11 cellular contexts compared by ENCODE assay signal in the genomic region with DNA sequence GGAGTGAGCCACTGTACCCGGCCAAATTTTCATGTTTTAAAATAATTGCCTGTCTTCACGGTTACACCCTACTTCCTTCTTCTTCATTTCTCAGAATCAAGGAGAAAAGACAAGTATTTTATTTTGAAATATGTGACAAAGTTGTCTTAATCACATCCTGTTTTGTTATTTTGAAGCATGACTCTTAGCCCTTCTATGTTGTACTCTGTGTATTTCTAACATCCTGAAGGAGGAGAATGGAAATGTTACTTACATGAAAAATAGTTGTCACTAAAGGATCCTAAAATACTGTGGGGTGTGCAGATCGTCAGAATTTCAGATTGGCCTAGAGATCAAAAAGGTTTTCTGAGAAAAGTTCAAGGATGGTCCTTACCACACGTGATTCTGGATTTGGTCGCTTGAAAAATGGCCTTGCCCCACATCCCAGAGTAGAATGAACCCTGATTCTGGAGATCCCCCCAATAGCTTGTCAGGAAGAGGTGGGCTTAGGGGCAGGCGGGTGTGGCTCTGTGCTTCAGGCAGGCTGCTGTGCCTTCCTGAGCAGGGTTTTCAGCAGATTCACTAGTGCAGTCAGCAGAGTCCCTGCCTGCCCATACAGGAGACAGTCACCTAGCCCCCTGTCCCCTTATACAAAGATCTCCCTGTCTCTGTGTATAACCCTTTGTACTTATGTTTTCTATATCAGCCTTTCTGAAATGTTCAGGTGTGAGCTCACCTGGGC. TPM values are rescaled to one million over a fixed set of nuclear protein-coding genes. Genes with fewer than 3 reads are reported as not detected.
DNase-seq lines count a peak whose midpoint lies in the region; ATAC-seq and TF ChIP-seq lines count a peak whose summit lies in the region.
"Had no signal": no experiment of that assay in that cellular context is flagged by ENCODE, and none has a peak within 500 bp of the region (broad histone marks: within the 10 kb centered on the region; RNA-seq: fewer than 3 reads in every experiment).

No MANE protein-coding gene starts in this region.

- peak; percentile 39 for DNase-seq in activated naive CD4-positive, alpha-beta T cell treated with anti-CD3 and anti-CD28 coated beads for 36 hours
- no peak for DNase-seq in activated naive CD4-positive, alpha-beta T cell treated with anti-CD3 and anti-CD28 coated beads, Interleukin-2, amount 50 U/mL, for 16 hours
- DNase-seq in activated CD8-positive, alpha-beta T cell treated with anti-CD3 and anti-CD28 coated beads for 36 hours, result peak; percentile 53
- no peak for DNase-seq in thyroid gland
- no peak for DNase-seq in AG08396 (ENCODE audit: low spot score)
- DNase-seq in NK-92 treated with Interleukin-12 subunit alpha and Interleukin-12 subunit beta, amount 100 ng/mL, for 24 hours (lab: John Stamatoyannopoulos, UW), result no peak
- DNase-seq: glutamatergic neuron, NCI-H2029 treated with DMSO at 0.1 percent for 48 hours, SHP77 had no signal

- intact Hi-C loops in activated naive CD4-positive, alpha-beta T cell treated with anti-CD3 and anti-CD28 coated beads for 36 hours (cut with micrococcal nuclease), result loop anchor here (1.0 to 2.0 kb wide), 5 partner anchors 8 to 201 kb away; partner anchors contain the start of genes HUS1 and UPP1
- intact Hi-C loops in activated CD8-positive, alpha-beta T cell treated with anti-CD3 and anti-CD28 coated beads for 36 hours (cut with micrococcal nuclease), result no loop called here
- intact Hi-C loops in thyroid gland (cut with DNase I), result no loop called here

- H3K4me3 Mint-ChIP-seq in activated naive CD4-positive, alpha-beta T cell treated with anti-CD3 and anti-CD28 coated beads for 36 hours, result peak overlapping the region; percentile 42
- peak overlapping the region; percentile 70 for H3K4me3 Mint-ChIP-seq in activated CD8-positive, alpha-beta T cell treated with anti-CD3 and anti-CD28 coated beads for 36 hours

- H3K9me3 ChIP-seq in gastroesophageal sphincter (no peaks in the 10 kb centered on the region), thyroid gland (no peaks in the 10 kb centered on the region)

- H3K27ac Mint-ChIP-seq in activated naive CD4-positive, alpha-beta T cell treated with anti-CD3 and anti-CD28 coated beads for 36 hours, result peak overlapping the region; percentile 91
- H3K27ac Mint-ChIP-seq in activated CD8-positive, alpha-beta T cell treated with anti-CD3 and anti-CD28 coated beads for 36 hours, result peak overlapping the region; percentile 97

- peak overlapping the region in 1 of 4 donors; percentile 35 for H3K27ac ChIP-seq in gastroesophageal sphincter
- H3K27ac ChIP-seq in thyroid gland, result peak overlapping the region in 2 of 3 donors; percentile 6 to 27

- H3K36me3 Mint-ChIP-seq in activated naive CD4-positive, alpha-beta T cell treated with anti-CD3 and anti-CD28 coated beads for 36 hours (ENCODE audit: low read depth), result peaks cover 51% of the 10 kb centered on the region
- peaks cover 77% of the 10 kb centered on the region for H3K36me3 Mint-ChIP-seq in activated CD8-positive, alpha-beta T cell treated with anti-CD3 and anti-CD28 coated beads for 36 hours (ENCODE audit: low read depth)

- no peak for TF ChIP-seq EP300 in gastroesophageal sphincter (IDR thresholded peaks at IDR 0.05)

- H3K27me3 ChIP-seq in gastroesophageal sphincter (no peaks in the 10 kb centered on the region), thyroid gland (no peaks in the 10 kb centered on the region)

- H3K4me3 ChIP-seq in gastroesophageal sphincter, result no peak overlapping the region
- H3K4me3 ChIP-seq in thyroid gland (replicated peaks in 1 of 3), result no peak overlapping the region

- H3K36me3 ChIP-seq in gastroesophageal sphincter, result peaks cover 0 to 91% of the 10 kb centered on the region in 2 donors
- peaks cover 33 to 48% of the 10 kb centered on the region in 2 donors for H3K36me3 ChIP-seq in thyroid gland

- ATAC-seq in activated CD8-positive, alpha-beta T cell treated with anti-CD3 and anti-CD28 coated beads for 36 hours, result peak; percentile 68
- ATAC-seq in gastroesophageal sphincter (peak; percentile 29), HG03095 (IDR thresholded peaks at IDR 0.05; ENCODE audit: unreplicated experiment) (no peak)

- POLR2A ChIA-PET in activated CD8-positive, alpha-beta T cell treated with anti-CD3 and anti-CD28 coated beads for 36 hours (lab: Charles Lee), result interaction anchor here (1.1 to 1.6 kb wide), 3 partner anchors 9 to 120 kb away, joined by 3 to 5 read pairs (median 4); no protein-coding TSS in a partner anchor

- H3K4me1 Mint-ChIP-seq in activated naive CD4-positive, alpha-beta T cell treated with anti-CD3 and anti-CD28 coated beads for 36 hours (ENCODE audit: low read depth), result peaks cover 65% of the 10 kb centered on the region
- peaks cover 60% of the 10 kb centered on the region for H3K4me1 Mint-ChIP-seq in activated CD8-positive, alpha-beta T cell treated with anti-CD3 and anti-CD28 coated beads for 36 hours (ENCODE audit: low read depth)

- TF ChIP-seq POLR2A in gastroesophageal sphincter (IDR thresholded peaks at IDR 0.05), result no peak
- no peak for TF ChIP-seq POLR2A in thyroid gland (IDR thresholded peaks at IDR 0.05)

- H3K4me1 ChIP-seq in gastroesophageal sphincter, result no peaks in the 10 kb centered on the region
- H3K4me1 ChIP-seq in thyroid gland, result peaks cover 0 to 3% of the 10 kb centered on the region in 2 donors

- H3K9me3 Mint-ChIP-seq in activated naive CD4-positive, alpha-beta T cell treated with anti-CD3 and anti-CD28 coated beads for 36 hours, result no peaks in the 10 kb centered on the region
- H3K9me3 Mint-ChIP-seq in activated CD8-positive, alpha-beta T cell treated with anti-CD3 and anti-CD28 coated beads for 36 hours, result no peaks in the 10 kb centered on the region

- CTCF ChIA-PET in activated naive CD4-positive, alpha-beta T cell treated with anti-CD3 and anti-CD28 coated beads for 36 hours (lab: Charles Lee), result interaction anchor here (1.2 to 1.6 kb wide), 2 partner anchors 12 to 131 kb away, joined by 3 to 9 read pairs; no protein-coding TSS in a partner anchor
- CTCF ChIA-PET in activated CD8-positive, alpha-beta T cell treated with anti-CD3 and anti-CD28 coated beads for 36 hours (lab: Charles Lee), result interaction anchor here (1.0 to 2.2 kb wide), 2 partner anchors 13 to 106 kb away, joined by 4 to 9 read pairs; no protein-coding TSS in a partner anchor

- no peak for TF ChIP-seq CTCF in activated CD8-positive, alpha-beta T cell treated with anti-CD3 and anti-CD28 coated beads for 36 hours (IDR thresholded peaks at IDR 0.05)
- TF ChIP-seq CTCF in gastroesophageal sphincter (IDR thresholded peaks at IDR 0.05) (no peak), thyroid gland (IDR thresholded peaks at IDR 0.05) (no peak)

- 67 to 69% methylated on average over 3 to 6 of the region's 6 CpGs for WGBS in gastroesophageal sphincter (ENCODE audit: low coverage in 1 of 2), 2 donors
- 65 to 77% methylated on average over 6 of the region's 6 CpGs for WGBS in thyroid gland, 2 donors

- H3K27me3 Mint-ChIP-seq in activated naive CD4-positive, alpha-beta T cell treated with anti-CD3 and anti-CD28 coated beads for 36 hours (ENCODE audit: low read depth), result no peaks in the 10 kb centered on the region
- H3K27me3 Mint-ChIP-seq in activated CD8-positive, alpha-beta T cell treated with anti-CD3 and anti-CD28 coated beads for 36 hours, result no peaks in the 10 kb centered on the region

RNA-seq across cellular contexts. Expression of gene UPP1, which starts 8.6 kb away (rescaled TPM):
- 10 to 100 TPM; 46.9 to 48.2 TPM for total RNA-seq in activated naive CD4-positive, alpha-beta T cell treated with anti-CD3 and anti-CD28 coated beads for 36 hours
- 10 to 100 TPM; 89.6 to 93.3 TPM for total RNA-seq in activated CD8-positive, alpha-beta T cell treated with anti-CD3 and anti-CD28 coated beads for 36 hours
- 10 to 100 TPM in 3 of 4 donors, 1 to 10 TPM in 1; 6.1 to 27.6 (median 12.0) TPM for total RNA-seq in gastroesophageal sphincter
- total RNA-seq in thyroid gland, result 10 to 100 TPM; 11.3 to 16.9 (median 15.0) TPM

Comparison
In these comparisons a context has a peak if more than half of its experiments do, and no peak if none do; other contexts are left out.
1. DNase-seq: peak in activated naive CD4-positive, alpha-beta T cell treated with anti-CD3 and anti-CD28 coated beads for 36 hours (single experiment) and activated CD8-positive, alpha-beta T cell treated with anti-CD3 and anti-CD28 coated beads for 36 hours (single experiment); none in activated naive CD4-positive, alpha-beta T cell treated with anti-CD3 and anti-CD28 coated beads, Interleukin-2, amount 50 U/mL, for 16 hours (single experiment), thyroid gland (0 of 2), AG08396 (single experiment) and NK-92 treated with Interleukin-12 subunit alpha and Interleukin-12 subunit beta, amount 100 ng/mL, for 24 hours (single experiment).